ENCODE assay signal across 31 cellular contexts in genomic region chr2:57543211-57543610, GRCh38.
"Had no signal": no experiment of that assay in that cellular context is flagged by ENCODE, and none has a peak within 500 bp of the region (broad histone marks: within the 10 kb centered on the region; RNA-seq: fewer than 3 reads in every experiment).

No MANE protein-coding gene starts in this region.

- ATAC-seq: activated CD8-positive, alpha-beta T cell treated with anti-CD3 and anti-CD28 coated beads for 36 hours; activated T-cell treated with anti-CD3 and anti-CD28 coated beads, Interleukin-2, amount 50 U/mL, for 72 hours; PC-3 had no signal

- H3K27me3 Mint-ChIP-seq: activated CD4-positive, alpha-beta T cell treated with anti-CD3 and anti-CD28 coated beads, Interleukin-2, amount 10 ng/mL, durations not matched to agents 24 days and 14 days; activated CD8-positive, alpha-beta T cell treated with anti-CD3 and anti-CD28 coated beads for 36 hours; central memory CD8-positive, alpha-beta T cell had no signal

- H3K36me3 ChIP-seq: ascending aorta, cardiac muscle cell, Peyer's patch, SJSA1 had no signal

- H3K4me3 Mint-ChIP-seq: activated CD4-positive, alpha-beta T cell treated with anti-CD3 and anti-CD28 coated beads, Interleukin-2, amount 10 ng/mL, durations not matched to agents 24 days and 14 days; activated CD8-positive, alpha-beta T cell treated with anti-CD3 and anti-CD28 coated beads for 36 hours; activated naive CD4-positive, alpha-beta T cell treated with anti-CD3 and anti-CD28 coated beads, Interleukin-2, amount 50 U/mL, for 24 hours; activated naive CD8-positive, alpha-beta T cell treated with anti-CD3 and anti-CD28 coated beads, Interleukin-2, amount 10 ng/mL, durations not matched to agents 7 days and 5 days; activated T-cell treated with anti-CD3 and anti-CD28 coated beads, Interleukin-2, amount 50 U/mL, for 72 hours; central memory CD8-positive, alpha-beta T cell; T-helper 1 cell treated with Interleukin-12 subunit alpha and Interleukin-12 subunit beta and Interleukin-4 antibody, amounts not matched to agents 30 μg/mL and 1 μg/mL, for 36 hours; T-helper 2 cell treated with Interferon-gamma antibody and Interleukin-4, amounts not matched to agents 5 μg/mL and 100 μg/mL, for 36 hours had no signal

- H3K9me3 ChIP-seq: ascending aorta, Peyer's patch, SJSA1 had no signal

- H3K9me3 Mint-ChIP-seq: activated CD4-positive, alpha-beta T cell treated with anti-CD3 and anti-CD28 coated beads, Interleukin-2, amount 10 ng/mL, durations not matched to agents 24 days and 14 days; activated CD8-positive, alpha-beta T cell treated with anti-CD3 and anti-CD28 coated beads for 36 hours; activated naive CD4-positive, alpha-beta T cell treated with anti-CD3 and anti-CD28 coated beads, Interleukin-2, amount 50 U/mL, for 24 hours; activated naive CD8-positive, alpha-beta T cell treated with anti-CD3 and anti-CD28 coated beads, Interleukin-2, amount 10 ng/mL, durations not matched to agents 7 days and 5 days; activated T-helper 2 cell treated with anti-CD3 and anti-CD28 coated beads, Interferon-gamma antibody, Interleukin-2, Interleukin-4, amounts not matched to agents 10 μg/mL and 5 μg/mL and 100 μg/mL, durations not matched to agents 14 hours and 24 hours and 36 hours; T-helper 1 cell treated with Interleukin-12 subunit alpha and Interleukin-12 subunit beta and Interleukin-4 antibody, amounts not matched to agents 30 μg/mL and 1 μg/mL, for 36 hours; T-helper 2 cell treated with Interferon-gamma antibody and Interleukin-4, amounts not matched to agents 5 μg/mL and 100 μg/mL, for 36 hours had no signal

- DNase-seq: activated CD4-positive, alpha-beta T cell treated with anti-CD3 and anti-CD28 coated beads, Interleukin-2, amount 10 ng/mL, durations not matched to agents 24 days and 14 days; activated CD4-positive, alpha-beta T cell treated with anti-CD3 and anti-CD28 coated beads, Interleukin-2, amount 50 U/mL, for 4 hours; activated CD8-positive, alpha-beta T cell treated with anti-CD3 and anti-CD28 coated beads for 36 hours; activated gamma-delta T cell; activated naive CD4-positive, alpha-beta T cell treated with Interleukin-2 at 50 U/mL for 16 hours; activated naive CD8-positive, alpha-beta T cell treated with anti-CD3 and anti-CD28 coated beads, Interleukin-2, amount 10 ng/mL, durations not matched to agents 7 days and 5 days; activated T-cell treated with anti-CD3 and anti-CD28 coated beads, Interleukin-2, amount 50 U/mL, for 1 hour; activated T-cell treated with anti-CD3 and anti-CD28 coated beads, Interleukin-2, amount 50 U/mL, for 72 hours; amygdala; Karpas-422; MM.1S; MV-4-11; NCI-H1092; NCI-H1436 treated with DMSO at 0.1 percent for 48 hours; NCI-H1694 treated with DMSO at 0.1 percent for 48 hours; NCI-H2029; NCI-H345; NCI-H524 treated with DMSO at 0.1 percent for 48 hours; PC-3; Peyer's patch; RPMI8226; SHP77 treated with DMSO at 0.1 percent for 48 hours; SW 1271 had no signal

- H3K27me3 ChIP-seq: ascending aorta, cardiac muscle cell, Peyer's patch, SJSA1 had no signal

- H3K4me1 ChIP-seq: ascending aorta, Peyer's patch, SJSA1 had no signal

- H3K27ac ChIP-seq: ascending aorta, cardiac muscle cell, Peyer's patch, SJSA1 had no signal

- H3K36me3 Mint-ChIP-seq: activated naive CD4-positive, alpha-beta T cell treated with anti-CD3 and anti-CD28 coated beads, Interleukin-2, amount 50 U/mL, for 24 hours; activated naive CD8-positive, alpha-beta T cell treated with anti-CD3 and anti-CD28 coated beads, Interleukin-2, amount 10 ng/mL, durations not matched to agents 7 days and 5 days had no signal

- H3K4me1 Mint-ChIP-seq: activated CD4-positive, alpha-beta T cell treated with anti-CD3 and anti-CD28 coated beads, Interleukin-2, amount 10 ng/mL, durations not matched to agents 24 days and 14 days; activated naive CD4-positive, alpha-beta T cell treated with anti-CD3 and anti-CD28 coated beads, Interleukin-2, amount 50 U/mL, for 24 hours; activated naive CD8-positive, alpha-beta T cell treated with anti-CD3 and anti-CD28 coated beads, Interleukin-2, amount 10 ng/mL, durations not matched to agents 7 days and 5 days; central memory CD8-positive, alpha-beta T cell had no signal

- H3K4me3 ChIP-seq: ascending aorta, cardiac muscle cell, Peyer's patch, SJSA1 had no signal

- H3K27ac Mint-ChIP-seq: activated CD4-positive, alpha-beta T cell treated with anti-CD3 and anti-CD28 coated beads, Interleukin-2, amount 10 ng/mL, durations not matched to agents 24 days and 14 days; activated CD8-positive, alpha-beta T cell treated with anti-CD3 and anti-CD28 coated beads for 36 hours; activated naive CD4-positive, alpha-beta T cell treated with anti-CD3 and anti-CD28 coated beads, Interleukin-2, amount 50 U/mL, for 24 hours; activated naive CD8-positive, alpha-beta T cell treated with anti-CD3 and anti-CD28 coated beads, Interleukin-2, amount 10 ng/mL, durations not matched to agents 7 days and 5 days; activated T-cell treated with anti-CD3 and anti-CD28 coated beads, Interleukin-2, amount 50 U/mL, for 72 hours; activated T-helper 2 cell treated with anti-CD3 and anti-CD28 coated beads, Interferon-gamma antibody, Interleukin-2, Interleukin-4, amounts not matched to agents 10 μg/mL and 5 μg/mL and 100 μg/mL, durations not matched to agents 14 hours and 24 hours and 36 hours; T-helper 1 cell treated with Interleukin-12 subunit alpha and Interleukin-12 subunit beta and Interleukin-4 antibody, amounts not matched to agents 30 μg/mL and 1 μg/mL, for 36 hours; T-helper 2 cell treated with Interferon-gamma antibody and Interleukin-4, amounts not matched to agents 5 μg/mL and 100 μg/mL, for 36 hours had no signal
